34 cellular contexts compared by ENCODE assay signal in the genomic region with DNA sequence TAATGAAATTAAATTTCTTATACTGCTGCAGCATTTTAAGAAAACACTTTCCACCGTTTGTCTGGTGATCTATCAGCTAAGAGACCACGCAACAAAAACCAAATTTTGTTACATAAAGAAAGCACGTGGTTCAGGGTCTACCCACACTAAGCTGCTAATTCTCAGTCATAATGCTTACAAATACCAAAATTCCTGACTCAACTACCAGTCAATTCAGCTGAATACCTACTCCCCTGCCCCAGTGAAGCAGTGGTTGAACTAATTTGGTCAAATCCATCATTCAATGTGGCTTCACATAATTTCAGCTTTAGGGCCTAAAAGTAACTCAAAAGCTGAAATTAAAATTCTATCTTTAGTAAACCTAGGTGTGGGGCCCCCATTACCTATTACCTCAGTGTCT.
"Had no signal": no experiment of that assay in that cellular context is flagged by ENCODE, and none has a peak within 500 bp of the region (broad histone marks: within the 10 kb centered on the region; RNA-seq: fewer than 3 reads in every experiment).

No MANE protein-coding gene starts in this region.

- DNase-seq: activated effector memory CD4-positive, alpha-beta T cell treated with anti-CD3 and anti-CD28 coated beads, Interleukin-2, amount 50 U/mL, for 16 hours; activated effector memory CD4-positive, alpha-beta T cell treated with Interleukin-2 at 50 U/mL for 16 hours; activated gamma-delta T cell; activated gamma-delta T cell treated with Interleukin-2 at 50 U/mL for 16 hours; activated naive CD4-positive, alpha-beta T cell; activated naive CD4-positive, alpha-beta T cell treated with anti-CD3 and anti-CD28 coated beads for 36 hours; activated naive CD4-positive, alpha-beta T cell treated with anti-CD3 and anti-CD28 coated beads, Interleukin-2, amount 10 ng/mL, durations not matched to agents 7 days and 5 days; activated naive CD4-positive, alpha-beta T cell treated with anti-CD3 and anti-CD28 coated beads, Interleukin-2, amount 50 U/mL, for 16 hours; activated naive CD4-positive, alpha-beta T cell treated with Interleukin-2 at 50 U/mL for 16 hours; activated naive CD8-positive, alpha-beta T cell treated with anti-CD3 and anti-CD28 coated beads for 36 hours; activated naive CD8-positive, alpha-beta T cell treated with anti-CD3 and anti-CD28 coated beads, Interleukin-2, amount 10 ng/mL, durations not matched to agents 7 days and 5 days; activated naive CD8-positive, alpha-beta T cell treated with anti-CD3 and anti-CD28 coated beads, Interleukin-2, amount 50 U/mL, for 24 hours; activated T-cell treated with anti-CD3 and anti-CD28 coated beads, Interleukin-2, amount 50 U/mL, for 1 hour; activated T-cell treated with anti-CD3 and anti-CD28 coated beads, Interleukin-2, amount 50 U/mL, for 24 hours; activated T-cell treated with anti-CD3 and anti-CD28 coated beads, Interleukin-2, amount 50 U/mL, for 4 hours; activated T-cell treated with anti-CD3 and anti-CD28 coated beads, Interleukin-2, amount 50 U/mL, for 48 hours; adrenal gland; amniotic stem cell; amygdala; anterior cingulate cortex; aorta; body of pancreas; brain microvascular endothelial cell; caudate nucleus; central memory CD4-positive, alpha-beta T cell; cerebellar nuclear complex had no signal

- H3K36me3 Mint-ChIP-seq: activated naive CD4-positive, alpha-beta T cell treated with anti-CD3 and anti-CD28 coated beads, Interleukin-2, amount 10 ng/mL, durations not matched to agents 7 days and 5 days; activated naive CD4-positive, alpha-beta T cell treated with anti-CD3 and anti-CD28 coated beads, Interleukin-2, amount 50 U/mL, for 24 hours; activated naive CD4-positive, alpha-beta T cell treated with anti-CD3 and anti-CD28 coated beads, Interleukin-2, amount 50 U/mL, for 72 hours; activated naive CD8-positive, alpha-beta T cell; activated naive CD8-positive, alpha-beta T cell treated with anti-CD3 and anti-CD28 coated beads for 36 hours; activated naive CD8-positive, alpha-beta T cell treated with anti-CD3 and anti-CD28 coated beads, Interleukin-2, amount 10 ng/mL, durations not matched to agents 7 days and 5 days; brain had no signal

- H3K4me1 Mint-ChIP-seq: activated naive CD4-positive, alpha-beta T cell treated with anti-CD3 and anti-CD28 coated beads, Interleukin-2, amount 10 ng/mL, durations not matched to agents 7 days and 5 days; activated naive CD4-positive, alpha-beta T cell treated with anti-CD3 and anti-CD28 coated beads, Interleukin-2, amount 50 U/mL, for 24 hours; activated naive CD8-positive, alpha-beta T cell treated with anti-CD3 and anti-CD28 coated beads for 36 hours; activated naive CD8-positive, alpha-beta T cell treated with anti-CD3 and anti-CD28 coated beads, Interleukin-2, amount 10 ng/mL, durations not matched to agents 7 days and 5 days; brain; central memory CD8-positive, alpha-beta T cell had no signal

- H3K4me3 Mint-ChIP-seq: activated naive CD4-positive, alpha-beta T cell treated with anti-CD3 and anti-CD28 coated beads for 36 hours; activated naive CD4-positive, alpha-beta T cell treated with anti-CD3 and anti-CD28 coated beads, Interleukin-2, amount 10 ng/mL, durations not matched to agents 7 days and 5 days; activated naive CD4-positive, alpha-beta T cell treated with anti-CD3 and anti-CD28 coated beads, Interleukin-2, amount 50 U/mL, for 24 hours; activated naive CD8-positive, alpha-beta T cell; activated naive CD8-positive, alpha-beta T cell treated with anti-CD3 and anti-CD28 coated beads for 36 hours; activated naive CD8-positive, alpha-beta T cell treated with anti-CD3 and anti-CD28 coated beads, Interleukin-2, amount 10 ng/mL, durations not matched to agents 7 days and 5 days; activated naive CD8-positive, alpha-beta T cell treated with anti-CD3 and anti-CD28 coated beads, Interleukin-2, amount 50 U/mL, for 24 hours; activated T-cell treated with anti-CD3 and anti-CD28 coated beads, Interleukin-2, amount 50 U/mL, for 24 hours; activated T-cell treated with anti-CD3 and anti-CD28 coated beads, Interleukin-2, amount 50 U/mL, for 4 hours; activated T-cell treated with anti-CD3 and anti-CD28 coated beads, Interleukin-2, amount 50 U/mL, for 72 hours; activated T-helper 1 cell treated with anti-CD3 and anti-CD28 coated beads, Interleukin-12 subunit alpha, Interleukin-12 subunit beta, Interleukin-2, Interleukin-4 antibody, amounts not matched to agents 30 ng/mL and 10 ng/mL and 1 ng/mL, durations not matched to agents 14 hours and 24 hours and 36 hours; brain; central memory CD8-positive, alpha-beta T cell had no signal

- H3K27ac Mint-ChIP-seq: activated naive CD4-positive, alpha-beta T cell treated with anti-CD3 and anti-CD28 coated beads for 36 hours; activated naive CD4-positive, alpha-beta T cell treated with anti-CD3 and anti-CD28 coated beads, Interleukin-2, amount 10 ng/mL, durations not matched to agents 7 days and 5 days; activated naive CD4-positive, alpha-beta T cell treated with anti-CD3 and anti-CD28 coated beads, Interleukin-2, amount 50 U/mL, for 24 hours; activated naive CD4-positive, alpha-beta T cell treated with anti-CD3 and anti-CD28 coated beads, Interleukin-2, amount 50 U/mL, for 72 hours; activated naive CD8-positive, alpha-beta T cell; activated naive CD8-positive, alpha-beta T cell treated with anti-CD3 and anti-CD28 coated beads for 36 hours; activated naive CD8-positive, alpha-beta T cell treated with anti-CD3 and anti-CD28 coated beads, Interleukin-2, amount 10 ng/mL, durations not matched to agents 7 days and 5 days; activated naive CD8-positive, alpha-beta T cell treated with anti-CD3 and anti-CD28 coated beads, Interleukin-2, amount 50 U/mL, for 24 hours; activated T-cell treated with anti-CD3 and anti-CD28 coated beads, Interleukin-2, amount 50 U/mL, for 24 hours; activated T-cell treated with anti-CD3 and anti-CD28 coated beads, Interleukin-2, amount 50 U/mL, for 72 hours; activated T-helper 1 cell treated with anti-CD3 and anti-CD28 coated beads, Interleukin-12 subunit alpha, Interleukin-12 subunit beta, Interleukin-2, Interleukin-4 antibody, amounts not matched to agents 30 ng/mL and 10 ng/mL and 1 ng/mL, durations not matched to agents 14 hours and 24 hours and 36 hours; activated T-helper 2 cell treated with anti-CD3 and anti-CD28 coated beads, Interferon-gamma antibody, Interleukin-2, Interleukin-4, amounts not matched to agents 10 μg/mL and 5 μg/mL and 100 μg/mL, durations not matched to agents 14 hours and 24 hours and 36 hours; brain had no signal

- H3K9me3 Mint-ChIP-seq: activated naive CD4-positive, alpha-beta T cell treated with anti-CD3 and anti-CD28 coated beads for 36 hours; activated naive CD4-positive, alpha-beta T cell treated with anti-CD3 and anti-CD28 coated beads, Interleukin-2, amount 10 ng/mL, durations not matched to agents 7 days and 5 days; activated naive CD4-positive, alpha-beta T cell treated with anti-CD3 and anti-CD28 coated beads, Interleukin-2, amount 50 U/mL, for 24 hours; activated naive CD4-positive, alpha-beta T cell treated with anti-CD3 and anti-CD28 coated beads, Interleukin-2, amount 50 U/mL, for 72 hours; activated naive CD8-positive, alpha-beta T cell treated with anti-CD3 and anti-CD28 coated beads for 36 hours; activated naive CD8-positive, alpha-beta T cell treated with anti-CD3 and anti-CD28 coated beads, Interleukin-2, amount 10 ng/mL, durations not matched to agents 7 days and 5 days; activated naive CD8-positive, alpha-beta T cell treated with anti-CD3 and anti-CD28 coated beads, Interleukin-2, amount 50 U/mL, for 24 hours; activated T-cell treated with anti-CD3 and anti-CD28 coated beads, Interleukin-2, amount 50 U/mL, for 24 hours; activated T-cell treated with anti-CD3 and anti-CD28 coated beads, Interleukin-2, amount 50 U/mL, for 4 hours; activated T-helper 1 cell treated with anti-CD3 and anti-CD28 coated beads, Interleukin-12 subunit alpha, Interleukin-12 subunit beta, Interleukin-2, Interleukin-4 antibody, amounts not matched to agents 30 ng/mL and 10 ng/mL and 1 ng/mL, durations not matched to agents 14 hours and 24 hours and 36 hours; activated T-helper 2 cell treated with anti-CD3 and anti-CD28 coated beads, Interferon-gamma antibody, Interleukin-2, Interleukin-4, amounts not matched to agents 10 μg/mL and 5 μg/mL and 100 μg/mL, durations not matched to agents 14 hours and 24 hours and 36 hours; brain; central memory CD8-positive, alpha-beta T cell had no signal

- ATAC-seq: activated naive CD4-positive, alpha-beta T cell treated with anti-CD3 and anti-CD28 coated beads, Interleukin-2, amount 50 U/mL, for 72 hours; body of pancreas had no signal

- H3K27me3 Mint-ChIP-seq: activated naive CD4-positive, alpha-beta T cell treated with anti-CD3 and anti-CD28 coated beads, Interleukin-2, amount 10 ng/mL, durations not matched to agents 7 days and 5 days; activated naive CD4-positive, alpha-beta T cell treated with anti-CD3 and anti-CD28 coated beads, Interleukin-2, amount 50 U/mL, for 24 hours; activated naive CD8-positive, alpha-beta T cell; activated naive CD8-positive, alpha-beta T cell treated with anti-CD3 and anti-CD28 coated beads for 36 hours; activated naive CD8-positive, alpha-beta T cell treated with anti-CD3 and anti-CD28 coated beads, Interleukin-2, amount 10 ng/mL, durations not matched to agents 7 days and 5 days; activated naive CD8-positive, alpha-beta T cell treated with anti-CD3 and anti-CD28 coated beads, Interleukin-2, amount 50 U/mL, for 24 hours; activated T-cell treated with anti-CD3 and anti-CD28 coated beads, Interleukin-2, amount 50 U/mL, for 24 hours had no signal
